Comparison of ENCODE assay signal across 19 cellular contexts in genomic region chr7:12839508-12840153, GRCh38.
DNase-seq lines count a peak whose midpoint lies in the region; ATAC-seq and TF ChIP-seq lines count a peak whose summit lies in the region.
"Had no signal": no experiment of that assay in that cellular context is flagged by ENCODE, and none has a peak within 500 bp of the region (broad histone marks: within the 10 kb centered on the region; RNA-seq: fewer than 3 reads in every experiment).

No MANE protein-coding gene starts in this region.

- no peak overlapping the region for H3K4me3 ChIP-seq in BLaER1 treated with 17β-estradiol and CSF1 and Interleukin-3, amounts not matched to agents 10 nM and 100 nM
- no peak overlapping the region for H3K4me3 ChIP-seq in PC-9
- H3K4me3 ChIP-seq: vagina had no signal

- H3K27ac Mint-ChIP-seq in activated CD8-positive, alpha-beta T cell treated with anti-CD3 and anti-CD28 coated beads for 36 hours: no peak overlapping the region
- H3K27ac Mint-ChIP-seq: activated B cell treated with CpG ODN at 0.5 μM for 24 hours; activated naive CD8-positive, alpha-beta T cell; stimulated activated naive CD8-positive, alpha-beta T cell treated with anti-CD3 and anti-CD28 coated beads, Interleukin-15, amount 100 ng/mL, for 72 hours had no signal

- no peak overlapping the region for H3K9ac ChIP-seq in BLaER1 treated with 17β-estradiol and CSF1 and Interleukin-3, amounts not matched to agents 10 nM and 100 nM

- H2AFZ ChIP-seq in PC-9: peak overlapping the region; percentile 18; the same call in 1 of the 2 replicates

- H3K9me3 ChIP-seq in BLaER1 treated with 17β-estradiol and CSF1 and Interleukin-3, amounts not matched to agents 10 nM and 100 nM (replicated peaks in 1 of 11): peaks cover 0 to 10% (median 5%) of the 10 kb centered on the region in 11 experiments; a peak in 18 of 22 replicates
- H3K9me3 ChIP-seq in PC-9 (ENCODE audit: insufficient read depth, low read depth): peaks cover 7% of the 10 kb centered on the region
- H3K9me3 ChIP-seq: vagina had no signal

- peaks cover 0 to 15% (median 12%) of the 10 kb centered on the region in 10 experiments; a peak in 14 of 20 replicates for H3K4me1 ChIP-seq in BLaER1 treated with 17β-estradiol and CSF1 and Interleukin-3, amounts not matched to agents 10 nM and 100 nM
- H3K4me1 ChIP-seq in PC-9 (replicated peaks; ENCODE audit: insufficient read depth): no peaks in the 10 kb centered on the region
- H3K4me1 ChIP-seq: vagina had no signal

- no peak for TF ChIP-seq CTCF in PC-9 (conservative IDR thresholded peaks at IDR 0.05)
- no peak for TF ChIP-seq CTCF in activated CD8-positive, alpha-beta T cell treated with anti-CD3 and anti-CD28 coated beads for 36 hours (IDR thresholded peaks at IDR 0.05)

- peak; percentile 22 for DNase-seq in HT-29 (ENCODE audit: low spot score)
- DNase-seq in PC-9: no peak
- DNase-seq in iPS-NIHi11 (ENCODE audit: low spot score): peak; percentile 48
- DNase-seq in T-helper 2 cell: no peak
- no peak for DNase-seq in activated CD8-positive, alpha-beta T cell treated with anti-CD3 and anti-CD28 coated beads for 36 hours
- DNase-seq: activated B cell treated with CpG ODN at 0.5 μM for 24 hours; activated CD8-positive, alpha-beta memory T cell treated with anti-CD3 and anti-CD28 coated beads, Interleukin-2, amount 50 U/mL, for 48 hours; caudate nucleus; foreskin melanocyte; GOT3; kidney; NCI-H2171; occipital lobe; stimulated activated naive CD8-positive, alpha-beta T cell treated with anti-CD3 and anti-CD28 coated beads, Interleukin-15, amount 100 ng/mL, for 72 hours had no signal

- H3K27me3 ChIP-seq in BLaER1 treated with 17β-estradiol and CSF1 and Interleukin-3, amounts not matched to agents 10 nM and 100 nM: no peaks in the 10 kb centered on the region
- H3K27me3 ChIP-seq in PC-9 (ENCODE audit: insufficient read depth, low read depth): no peaks in the 10 kb centered on the region
- H3K27me3 ChIP-seq: vagina had no signal

- H3K4me3 Mint-ChIP-seq in activated CD8-positive, alpha-beta T cell treated with anti-CD3 and anti-CD28 coated beads for 36 hours: no peak overlapping the region
- H3K4me3 Mint-ChIP-seq: activated B cell treated with CpG ODN at 0.5 μM for 24 hours; activated naive CD8-positive, alpha-beta T cell; stimulated activated naive CD8-positive, alpha-beta T cell treated with anti-CD3 and anti-CD28 coated beads, Interleukin-15, amount 100 ng/mL, for 72 hours had no signal

- H4K20me1 ChIP-seq in BLaER1 treated with 17β-estradiol and CSF1 and Interleukin-3, amounts not matched to agents 10 nM and 100 nM: no peaks in the 10 kb centered on the region
- H4K20me1 ChIP-seq in PC-9 (ENCODE audit: insufficient read depth): no peaks in the 10 kb centered on the region

- intact Hi-C loops in PC-9 (cut with micrococcal nuclease; ENCODE audit: unreplicated experiment): no loop called here
- intact Hi-C loops in activated CD8-positive, alpha-beta T cell treated with anti-CD3 and anti-CD28 coated beads for 36 hours (cut with micrococcal nuclease): no loop called here

- H3K79me2 ChIP-seq in PC-9 (ENCODE audit: low read depth): no peaks in the 10 kb centered on the region

- H3F3A ChIP-seq in PC-9 (ENCODE audit: insufficient read depth, low read depth): no peaks in the 10 kb centered on the region

- peaks cover 4% of the 10 kb centered on the region for H3K27me3 Mint-ChIP-seq in activated CD8-positive, alpha-beta T cell treated with anti-CD3 and anti-CD28 coated beads for 36 hours
- H3K27me3 Mint-ChIP-seq: activated B cell treated with CpG ODN at 0.5 μM for 24 hours; stimulated activated naive CD8-positive, alpha-beta T cell treated with anti-CD3 and anti-CD28 coated beads, Interleukin-15, amount 100 ng/mL, for 72 hours had no signal

- no peak for ATAC-seq in HG03045 (IDR thresholded peaks at IDR 0.05; ENCODE audit: unreplicated experiment)
- ATAC-seq in HG02588 (IDR thresholded peaks at IDR 0.05; ENCODE audit: unreplicated experiment): no peak
- no peak for ATAC-seq in activated CD8-positive, alpha-beta T cell treated with anti-CD3 and anti-CD28 coated beads for 36 hours
- ATAC-seq: stimulated activated naive CD8-positive, alpha-beta T cell treated with anti-CD3 and anti-CD28 coated beads, Interleukin-15, amount 100 ng/mL, for 72 hours had no signal

- H3K36me3 Mint-ChIP-seq in activated CD8-positive, alpha-beta T cell treated with anti-CD3 and anti-CD28 coated beads for 36 hours (ENCODE audit: low read depth): no peaks in the 10 kb centered on the region

- H3K9me2 ChIP-seq in PC-9 (ENCODE audit: insufficient read depth): no peaks in the 10 kb centered on the region

- H3K4me1 Mint-ChIP-seq in activated CD8-positive, alpha-beta T cell treated with anti-CD3 and anti-CD28 coated beads for 36 hours (ENCODE audit: low read depth): no peaks in the 10 kb centered on the region
- H3K4me1 Mint-ChIP-seq: activated B cell treated with CpG ODN at 0.5 μM for 24 hours; stimulated activated naive CD8-positive, alpha-beta T cell treated with anti-CD3 and anti-CD28 coated beads, Interleukin-15, amount 100 ng/mL, for 72 hours had no signal

- peaks cover 4% of the 10 kb centered on the region for H3K9me3 Mint-ChIP-seq in activated CD8-positive, alpha-beta T cell treated with anti-CD3 and anti-CD28 coated beads for 36 hours

- no peak overlapping the region for H3K27ac ChIP-seq in BLaER1 treated with 17β-estradiol and CSF1 and Interleukin-3, amounts not matched to agents 10 nM and 100 nM
- no peak overlapping the region for H3K27ac ChIP-seq in PC-9
- H3K27ac ChIP-seq: vagina had no signal

- POLR2A ChIA-PET in PC-9 (lab: Charles Lee; ENCODE audit: unreplicated experiment): no interaction called here
- POLR2A ChIA-PET in activated CD8-positive, alpha-beta T cell treated with anti-CD3 and anti-CD28 coated beads for 36 hours (lab: Charles Lee): no interaction called here

- no peaks in the 10 kb centered on the region for H3K36me3 ChIP-seq in BLaER1 treated with 17β-estradiol and CSF1 and Interleukin-3, amounts not matched to agents 10 nM and 100 nM
- H3K36me3 ChIP-seq in PC-9 (ENCODE audit: low read depth): no peaks in the 10 kb centered on the region
- H3K36me3 ChIP-seq: vagina had no signal

- H3K4me2 ChIP-seq in BLaER1 treated with 17β-estradiol and CSF1 and Interleukin-3, amounts not matched to agents 10 nM and 100 nM: peak overlapping the region in 10 of 11 experiments; percentile 2 to 60 (median 42); a peak in 15 of 22 replicates
- no peak overlapping the region for H3K4me2 ChIP-seq in PC-9

- CTCF ChIA-PET in PC-9 (lab: Charles Lee): no interaction called here
- CTCF ChIA-PET in activated CD8-positive, alpha-beta T cell treated with anti-CD3 and anti-CD28 coated beads for 36 hours (lab: Charles Lee): no interaction called here

- no TSS peak for BruUV-seq in PC-9 (replicated peaks; lab: Mats Ljungman, UMichigan)

Comparison
In these comparisons a context has a peak if more than half of its experiments do, and no peak if none do; other contexts are left out.
1. DNase-seq: peak in HT-29 (single experiment) and iPS-NIHi11 (single experiment); none in PC-9 (0 of 2), T-helper 2 cell (0 of 5) and activated CD8-positive, alpha-beta T cell treated with anti-CD3 and anti-CD28 coated beads for 36 hours (single experiment).